ENCODE assay signal across 10 cellular contexts in genomic region chr2:98175811-98176210, GRCh38.
DNase-seq lines count a peak whose midpoint lies in the region; ATAC-seq and TF ChIP-seq lines count a peak whose summit lies in the region.
"Had no signal": no experiment of that assay in that cellular context is flagged by ENCODE, and none has a peak within 500 bp of the region (broad histone marks: within the 10 kb centered on the region; RNA-seq: fewer than 3 reads in every experiment).

No MANE protein-coding gene starts in this region.

- no peaks in the 10 kb centered on the region for H3K27me3 ChIP-seq in right lobe of liver

- H3K36me3 Mint-ChIP-seq in WTC11 = no peaks in the 10 kb centered on the region
- H3K36me3 Mint-ChIP-seq: activated naive CD4-positive, alpha-beta T cell treated with anti-CD3 and anti-CD28 coated beads, Interleukin-2, amount 50 U/mL, for 72 hours had no signal

- no peaks in the 10 kb centered on the region for H3K4me1 ChIP-seq in right lobe of liver
- H3K4me1 ChIP-seq: parathyroid adenoma had no signal

- TF ChIP-seq CTCF in GM12865 (IDR thresholded peaks at IDR 0.05; ENCODE audit: insufficient read depth, low read depth, low read length, missing control alignments) (peak; percentile 22), WTC11 (IDR thresholded peaks at IDR 0.05) (no peak), right lobe of liver (IDR thresholded peaks at IDR 0.05) (peak in 3 of 4 donors; percentile 12 to 32 (median 19))

- CTCF ChIA-PET in WTC11 (lab: Charles Lee) = interaction anchor here (0.9 to 1.5 kb wide), 8 partner anchors 13 to 585 kb away, joined by 3 to 5 read pairs (median 3); no protein-coding TSS in a partner anchor

- H3K4me3 ChIP-seq in GM12865 (ENCODE audit: low read depth, low read length) = no peak overlapping the region
- no peak overlapping the region for H3K4me3 ChIP-seq in right lobe of liver

- no peak for TF ChIP-seq POLR2A in right lobe of liver (IDR thresholded peaks at IDR 0.05)

- POLR2A ChIA-PET in WTC11 (lab: Charles Lee) = no interaction called here

- H3K9me3 ChIP-seq in right lobe of liver = no peaks in the 10 kb centered on the region

- no peaks in the 10 kb centered on the region for H3K36me3 ChIP-seq in right lobe of liver

- peaks cover 23% of the 10 kb centered on the region for H3K4me1 Mint-ChIP-seq in WTC11

- H3K27ac Mint-ChIP-seq in WTC11 = no peak overlapping the region
- H3K27ac Mint-ChIP-seq: activated naive CD4-positive, alpha-beta T cell treated with anti-CD3 and anti-CD28 coated beads, Interleukin-2, amount 50 U/mL, for 72 hours had no signal

- ATAC-seq in WTC11 = peak; percentile 95
- ATAC-seq in right lobe of liver = peak; percentile 46 to 62 (median 57)
- ATAC-seq in HG02884 (IDR thresholded peaks at IDR 0.05; ENCODE audit: unreplicated experiment) = no peak

- H3K4me3 Mint-ChIP-seq in WTC11 = no peak overlapping the region

- peaks cover 7% of the 10 kb centered on the region for H3K9me3 Mint-ChIP-seq in WTC11
- H3K9me3 Mint-ChIP-seq: activated naive CD4-positive, alpha-beta T cell treated with anti-CD3 and anti-CD28 coated beads, Interleukin-2, amount 50 U/mL, for 72 hours had no signal

- no peak overlapping the region for H3K27ac ChIP-seq in right lobe of liver
- H3K27ac ChIP-seq: parathyroid adenoma had no signal

- 50% methylated on average over 1 of the region's 6 CpGs for whole genome bisulfite sequencing in right lobe of liver (ENCODE audit: insufficient coverage, low coverage, low lambda C conversion rate, missing lambda C conversion rate)

- peaks cover 3% of the 10 kb centered on the region; the same call in 1 of the 2 replicates for H3K27me3 Mint-ChIP-seq in WTC11 (ENCODE audit: low read depth)

- DNase-seq in GM12865 (ENCODE audit: low read depth) = peak; percentile 28
- peak; percentile 24 for DNase-seq in HT-29 (ENCODE audit: low spot score)
- peak; percentile 50 for DNase-seq in WTC11 (ENCODE audit: low spot score)
- DNase-seq in right lobe of liver = no peak
- no peak for DNase-seq in HPDE6-E6E7 (ENCODE audit: extremely low spot score)
- DNase-seq in NCI-H2029 treated with DMSO at 0.1 percent for 48 hours (lab: John Stamatoyannopoulos, UW) = no peak
- DNase-seq: activated CD4-positive, CD25-positive, alpha-beta regulatory T cell had no signal

- intact Hi-C loops in right lobe of liver (cut with DNase I) = no loop called here

TF ChIP-seq in WTC11, 78 proteins besides CTCF, POLR2A, EP300 and RAD21:
- TF ChIP-seq IRF1 (CRISPR knock-in tag; IDR thresholded peaks at IDR 0.05) = no peak

Comparison
In these comparisons a context has a peak if more than half of its experiments do, and no peak if none do; other contexts are left out.
1. DNase-seq: peak in GM12865 (single experiment), HT-29 (single experiment) and WTC11 (single experiment); none in right lobe of liver (0 of 3), HPDE6-E6E7 (single experiment) and NCI-H2029 treated with DMSO at 0.1 percent for 48 hours (single experiment).